Comparison of ENCODE assay signal across 8 cellular contexts in genomic region chr22:37518509-37519267, GRCh38. TPM values are rescaled to one million over a fixed set of nuclear protein-coding genes. Genes with fewer than 3 reads are reported as not detected.
A peak's percentile ranks its signal among the peaks of the same experiment; 100 is the strongest.
DNase-seq lines count a peak whose midpoint lies in the region; ATAC-seq and TF ChIP-seq lines count a peak whose summit lies in the region.

No MANE protein-coding gene starts in this region.

- no peaks in the 10 kb centered on the region for H3K9me3 ChIP-seq in effector memory CD4-positive, alpha-beta T cell (ENCODE audit: control insufficient read depth, low read length)

- no peak overlapping the region for H3K27ac Mint-ChIP-seq in naive B cell

- H3K79me2 ChIP-seq in ACC112 (ENCODE audit: control insufficient read depth, insufficient read depth, low read length, unreplicated experiment) = peaks cover 14% of the 10 kb centered on the region

- H3K27ac ChIP-seq in ACC112 (ENCODE audit: low read depth, low read length) = no peak overlapping the region
- no peak overlapping the region for H3K27ac ChIP-seq in effector memory CD4-positive, alpha-beta T cell (ENCODE audit: insufficient read depth, low read length, poor library complexity, severe bottlenecking)

- H3K36me3 ChIP-seq in ACC112 (ENCODE audit: insufficient read depth, low read length) = peaks cover 8% of the 10 kb centered on the region
- H3K36me3 ChIP-seq in effector memory CD4-positive, alpha-beta T cell (ENCODE audit: control insufficient read depth, insufficient read depth, low read length) = no peaks in the 10 kb centered on the region

- peak overlapping the region; percentile 10 for H2AFZ ChIP-seq in ACC112 (ENCODE audit: low read length, unreplicated experiment)

- H3K27me3 Mint-ChIP-seq in naive B cell = peaks cover 32 to 71% (median 40%) of the 10 kb centered on the region in 3 donors

- TF ChIP-seq CTCF in LNCaP clone FGC (IDR thresholded peaks at IDR 0.05; ENCODE audit: control insufficient read depth, extremely low read depth, insufficient read depth) = no peak

- no peak for DNase-seq in LNCaP clone FGC (ENCODE audit: low read depth)
- no peak for DNase-seq in effector memory CD4-positive, alpha-beta T cell
- no peak for DNase-seq in naive B cell
- no peak for DNase-seq in NCI-H2029 treated with DMSO at 0.1 percent for 48 hours (lab: John Stamatoyannopoulos, UW)
- no peak for DNase-seq in C1 segment of cervical spinal cord (lab: John Stamatoyannopoulos, UW)
- no peak for DNase-seq in effector CD4-positive, alpha-beta T cell
- no peak for DNase-seq in 8988T

- H3K4me3 Mint-ChIP-seq in naive B cell = peak overlapping the region; percentile 57 to 92 (median 80)

- peak overlapping the region; percentile 87 for H3K4me3 ChIP-seq in ACC112 (ENCODE audit: low read depth, low read length)
- H3K4me3 ChIP-seq in LNCaP clone FGC (ENCODE audit: low read depth, low read length) = peak overlapping the region; percentile 58
- peak overlapping the region; percentile 57 for H3K4me3 ChIP-seq in effector memory CD4-positive, alpha-beta T cell (ENCODE audit: insufficient read depth, low read depth, low read length, poor library complexity, severe bottlenecking)

- peaks cover 5 to 8% (median 6%) of the 10 kb centered on the region in 3 donors for H3K4me1 Mint-ChIP-seq in naive B cell

- no peaks in the 10 kb centered on the region for H3K27me3 ChIP-seq in ACC112 (ENCODE audit: insufficient read depth, low read length)
- H3K27me3 ChIP-seq in effector memory CD4-positive, alpha-beta T cell (replicated peaks; ENCODE audit: control insufficient read depth, insufficient read depth, low read length, poor library complexity, severe bottlenecking) = peaks cover 14% of the 10 kb centered on the region

- ATAC-seq in naive B cell (ENCODE audit: low read depth in 2 of 2) = peak in 1 of 2 donors; percentile 13

- peaks cover 0 to 7% (median 5%) of the 10 kb centered on the region in 7 donors for H3K9me3 Mint-ChIP-seq in naive B cell

- H3K4me1 ChIP-seq in ACC112 (ENCODE audit: control insufficient read depth, insufficient read depth, low read length, unreplicated experiment) = peaks cover 7% of the 10 kb centered on the region
- H3K4me1 ChIP-seq in effector memory CD4-positive, alpha-beta T cell (ENCODE audit: control insufficient read depth, insufficient read depth, low read length, poor library complexity, severe bottlenecking) = peaks cover 5% of the 10 kb centered on the region

- H3K36me3 Mint-ChIP-seq in naive B cell = no peaks in the 10 kb centered on the region

RNA-seq across cellular contexts. Expression of gene CARD10, which starts 0.5 kb away (rescaled TPM):
- not detected for polyA plus RNA-seq in naive B cell (ENCODE audit: low read depth in 6 of 6)

RNA-seq across cellular contexts. Expression of gene MFNG, which starts 32.5 kb away (rescaled TPM):
- 100 to 1,000 TPM; 145 to 298 (median 186) TPM for polyA plus RNA-seq in naive B cell (ENCODE audit: low read depth in 6 of 6)

RNA-seq across cellular contexts. Expression of gene CDC42EP1, which starts 41.6 kb away (rescaled TPM):
- polyA plus RNA-seq in naive B cell (ENCODE audit: low read depth in 6 of 6) = under 1 TPM in 5 of 6 donors, not detected in 1; 0.22 to 0.82 (median 0.26) TPM
